11 cellular contexts compared by ENCODE assay signal in the genomic region with DNA sequence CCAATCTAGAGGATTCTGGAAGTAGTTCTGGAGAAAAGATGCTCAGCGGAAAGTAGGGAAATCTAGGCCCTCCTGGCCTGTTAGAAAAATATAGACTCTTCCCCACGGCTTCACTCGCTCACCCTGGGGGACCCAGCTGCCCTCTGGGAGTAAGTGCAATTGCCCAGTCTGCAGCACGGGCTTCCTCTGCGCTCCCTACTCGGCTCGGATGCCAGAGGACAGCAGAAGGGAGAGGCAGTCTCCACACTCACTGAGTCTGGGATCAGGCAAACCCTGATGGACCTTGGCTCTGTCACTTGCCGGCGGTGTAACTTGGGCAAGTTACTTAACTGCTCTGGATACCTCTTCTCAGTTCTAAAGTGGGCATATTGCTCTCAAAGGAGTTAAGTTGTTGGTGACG. TPM values are rescaled to one million over a fixed set of nuclear protein-coding genes. Genes with fewer than 3 reads are reported as not detected.
A peak's percentile ranks its signal among the peaks of the same experiment; 100 is the strongest.
DNase-seq lines count a peak whose midpoint lies in the region; ATAC-seq, FAIRE-seq and TF ChIP-seq lines count a peak whose summit lies in the region.
"Had no signal": no experiment of that assay in that cellular context is flagged by ENCODE, and none has a peak within 500 bp of the region (broad histone marks: within the 10 kb centered on the region; RNA-seq: fewer than 3 reads in every experiment).

No MANE protein-coding gene starts in this region.

- peaks cover 2% of the 10 kb centered on the region for H3K36me3 ChIP-seq in iPS-18a (ENCODE audit: control insufficient read depth, low read depth, low read length)

- peaks cover 68% of the 10 kb centered on the region for H3K27me3 Mint-ChIP-seq in WTC11 (ENCODE audit: low read depth)
- H3K27me3 Mint-ChIP-seq in T-helper 2 cell treated with Interferon-gamma antibody and Interleukin-4, amounts not matched to agents 5 μg/mL and 100 μg/mL, for 36 hours (ENCODE audit: low read depth) = peaks cover 72% of the 10 kb centered on the region

- H3K4me1 ChIP-seq in iPS-18a (ENCODE audit: control insufficient read depth, low read depth, low read length) = peaks cover 19% of the 10 kb centered on the region

- peak overlapping the region; percentile 82 for H3K4me3 Mint-ChIP-seq in WTC11
- H3K4me3 Mint-ChIP-seq in T-helper 2 cell treated with Interferon-gamma antibody and Interleukin-4, amounts not matched to agents 5 μg/mL and 100 μg/mL, for 36 hours = no peak overlapping the region

- no peak for TF ChIP-seq POLR2A in GM12891 (IDR thresholded peaks at IDR 0.05; ENCODE audit: low read depth, low read length)

- POLR2A ChIA-PET in WTC11 (lab: Charles Lee) = no interaction called here

- CTCF ChIA-PET in WTC11 (lab: Charles Lee) = interaction anchor here (0.6 to 6.6 kb wide), 10 partner anchors 8 to 192 kb away, joined by 3 to 66 read pairs (median 4); no protein-coding TSS in a partner anchor

- no peaks in the 10 kb centered on the region for H3K9me3 Mint-ChIP-seq in WTC11
- H3K9me3 Mint-ChIP-seq in T-helper 2 cell treated with Interferon-gamma antibody and Interleukin-4, amounts not matched to agents 5 μg/mL and 100 μg/mL, for 36 hours = no peaks in the 10 kb centered on the region

- TF ChIP-seq CTCF in WTC11 (IDR thresholded peaks at IDR 0.05) (no peak), omental fat pad (IDR thresholded peaks at IDR 0.05) (no peak)

- peak; percentile 15 for ATAC-seq in WTC11
- peak; percentile 43 for ATAC-seq in sciatic nerve
- ATAC-seq in omental fat pad (ENCODE audit: low FRiP score) = no peak

- DNase-seq in GM12891 (ENCODE audit: insufficient read length, low spot score) = no peak
- peak; percentile 38 for DNase-seq in WTC11 (ENCODE audit: low spot score)
- no peak for DNase-seq in sciatic nerve (ENCODE audit: low spot score)
- DNase-seq in T-helper 2 cell treated with Interferon-gamma antibody and Interleukin-4, amounts not matched to agents 5 μg/mL and 100 μg/mL, for 36 hours (ENCODE audit: low spot score) = no peak
- no peak for DNase-seq in pons (ENCODE audit: low spot score)
- no peak for DNase-seq in omental fat pad (ENCODE audit: low spot score)
- DNase-seq in COLO829 (ENCODE audit: low spot score) = no peak
- DNase-seq: activated CD4-positive, alpha-beta T cell treated with anti-CD3 and anti-CD28 coated beads, Interleukin-2, amount 50 U/mL, for 4 hours; erythroblast; NCI-H510A treated with DMSO at 0.1 percent for 48 hours had no signal

- H3K27me3 ChIP-seq in iPS-18a (ENCODE audit: control insufficient read depth, insufficient read depth, low read length) = peaks cover 78% of the 10 kb centered on the region

- peak overlapping the region; percentile 59 for H3K4me3 ChIP-seq in iPS-18a (ENCODE audit: low read length)

- H3K9ac ChIP-seq in iPS-18a (ENCODE audit: low read length) = no peak overlapping the region

- intact Hi-C loops in sciatic nerve (cut with DNase I) = no loop called here

- H3K27ac Mint-ChIP-seq in WTC11 = peak overlapping the region; percentile 13; the same call in 1 of the 2 replicates
- H3K27ac Mint-ChIP-seq in T-helper 2 cell treated with Interferon-gamma antibody and Interleukin-4, amounts not matched to agents 5 μg/mL and 100 μg/mL, for 36 hours = no peak overlapping the region

- H3K9me3 ChIP-seq in iPS-18a (ENCODE audit: control insufficient read depth, low read depth, low read length) = no peaks in the 10 kb centered on the region

- no peaks in the 10 kb centered on the region for H3K36me3 Mint-ChIP-seq in WTC11
- no peaks in the 10 kb centered on the region for H3K36me3 Mint-ChIP-seq in T-helper 2 cell treated with Interferon-gamma antibody and Interleukin-4, amounts not matched to agents 5 μg/mL and 100 μg/mL, for 36 hours (ENCODE audit: low read depth)

- no peak overlapping the region for H3K27ac ChIP-seq in iPS-18a (ENCODE audit: low read length)

- FAIRE-seq in GM12891 (lab: Jason Lieb, UNC) = peak; percentile 59

- peaks cover 61% of the 10 kb centered on the region for H3K4me1 Mint-ChIP-seq in WTC11
- peaks cover 20% of the 10 kb centered on the region for H3K4me1 Mint-ChIP-seq in T-helper 2 cell treated with Interferon-gamma antibody and Interleukin-4, amounts not matched to agents 5 μg/mL and 100 μg/mL, for 36 hours (ENCODE audit: low read depth)

TF ChIP-seq in GM12891, 5 proteins besides CTCF, POLR2A, EP300 and RAD21:
- TF ChIP-seq POU2F2 (IDR thresholded peaks at IDR 0.05; ENCODE audit: low read depth, low read length) (no peak), PAX5 (IDR thresholded peaks at IDR 0.05; ENCODE audit: insufficient read depth, low read length, severe bottlenecking) (no peak), TAF1 (IDR thresholded peaks at IDR 0.05; ENCODE audit: low read depth, low read length) (no peak), SPI1 (IDR thresholded peaks at IDR 0.05; ENCODE audit: low read depth, low read length) (no peak), POLR2AphosphoS5 (IDR thresholded peaks at IDR 0.05; ENCODE audit: low read depth, low read length) (no peak)

TF ChIP-seq in WTC11, 78 proteins besides CTCF, POLR2A, EP300 and RAD21:
- no peak for TF ChIP-seq FOXJ3 (CRISPR knock-in tag; IDR thresholded peaks at IDR 0.05; ENCODE audit: borderline replicate concordance)
- TF ChIP-seq GRHL2 (CRISPR knock-in tag; IDR thresholded peaks at IDR 0.05; ENCODE audit: insufficient replicate concordance, severe bottlenecking) = no peak
- no peak for TF ChIP-seq ATF3 (CRISPR knock-in tag; conservative IDR thresholded peaks at IDR 0.05)
- no peak for TF ChIP-seq JAZF1 (CRISPR knock-in tag; IDR thresholded peaks at IDR 0.05)
- TF ChIP-seq MAX (CRISPR knock-in tag; IDR thresholded peaks at IDR 0.05) = peak; percentile 3; the same call in 1 of the 2 replicates
- TF ChIP-seq, protein P1, sequence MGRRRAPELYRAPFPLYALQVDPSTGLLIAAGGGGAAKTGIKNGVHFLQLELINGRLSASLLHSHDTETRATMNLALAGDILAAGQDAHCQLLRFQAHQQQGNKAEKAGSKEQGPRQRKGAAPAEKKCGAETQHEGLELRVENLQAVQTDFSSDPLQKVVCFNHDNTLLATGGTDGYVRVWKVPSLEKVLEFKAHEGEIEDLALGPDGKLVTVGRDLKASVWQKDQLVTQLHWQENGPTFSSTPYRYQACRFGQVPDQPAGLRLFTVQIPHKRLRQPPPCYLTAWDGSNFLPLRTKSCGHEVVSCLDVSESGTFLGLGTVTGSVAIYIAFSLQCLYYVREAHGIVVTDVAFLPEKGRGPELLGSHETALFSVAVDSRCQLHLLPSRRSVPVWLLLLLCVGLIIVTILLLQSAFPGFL (CRISPR knock-in tag; IDR thresholded peaks at IDR 0.05; ENCODE audit: borderline replicate concordance) = no peak
- TF ChIP-seq SP1 (CRISPR knock-in tag; conservative IDR thresholded peaks at IDR 0.05) = no peak
- TF ChIP-seq FOXP1 (CRISPR knock-in tag; IDR thresholded peaks at IDR 0.05; ENCODE audit: borderline replicate concordance) = no peak

RNA-seq across cellular contexts. Expression of gene SHISA3, which starts 2.1 kb away (rescaled TPM):
- 1.9 TPM for polyA plus RNA-seq in GM12891 (2012; ENCODE audit: low read depth, missing spikeins)
- total RNA-seq in WTC11 (2021) = 5.6 to 6.0 TPM (median 5.7 TPM) in 3 replicates
- total RNA-seq in sciatic nerve = 12.8 TPM
- 10 to 100 TPM in 1 of 4 donors, 1 to 10 TPM in 3; 1.8 to 10.1 (median 4.0) TPM for total RNA-seq in omental fat pad
